Comparison of ENCODE assay signal across 8 cellular contexts in the genomic region with DNA sequence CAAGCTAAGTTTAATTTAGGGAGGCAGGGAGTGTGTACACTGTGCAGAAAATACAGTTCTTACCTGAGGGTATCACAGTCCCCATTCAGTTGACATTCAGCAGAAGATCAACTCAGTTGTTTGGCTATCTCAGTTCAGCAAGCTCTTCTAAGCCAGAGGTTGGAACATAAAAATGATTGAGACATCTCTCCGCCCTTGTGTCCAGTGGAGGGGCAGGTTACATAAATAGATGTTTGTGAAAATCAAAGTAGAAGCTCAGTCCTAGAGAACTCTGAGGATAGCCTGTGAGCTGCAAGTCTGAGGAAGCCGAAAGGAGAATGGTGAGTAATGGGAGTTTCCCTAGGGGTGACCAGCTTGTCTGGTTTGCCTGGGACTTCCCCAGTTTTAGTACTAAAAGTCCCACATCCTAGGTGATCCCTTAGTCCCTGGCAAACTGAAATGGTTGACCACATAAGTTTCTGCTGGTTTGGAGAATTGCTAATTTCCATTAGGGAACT.
DNase-seq lines count a peak whose midpoint lies in the region; ATAC-seq and TF ChIP-seq lines count a peak whose summit lies in the region.

No MANE protein-coding gene starts in this region.

- peak; percentile 97 for ATAC-seq in GM19025 (IDR thresholded peaks at IDR 0.05; ENCODE audit: low read depth, unreplicated experiment)
- peak; percentile 95 for ATAC-seq in HG03066 (IDR thresholded peaks at IDR 0.05; ENCODE audit: low read depth, unreplicated experiment)

- H3K9me3 ChIP-seq in esophagus muscularis mucosa = no peaks in the 10 kb centered on the region

- no peak for TF ChIP-seq POLR2A in esophagus muscularis mucosa (IDR thresholded peaks at IDR 0.05; ENCODE audit: low read depth)

- no peak overlapping the region for H3K27ac ChIP-seq in esophagus muscularis mucosa (replicated peaks in 1 of 4)

- DNase-seq in AG09309 (ENCODE audit: low read depth) (peak; percentile 24), choroid plexus epithelial cell (ENCODE audit: low read depth) (peak; percentile 70), esophagus muscularis mucosa (ENCODE audit: extremely low spot score) (no peak), GF-D8 (lab: John Stamatoyannopoulos, UW) (no peak), NCI-H1436 (lab: John Stamatoyannopoulos, UW) (no peak), OCI-M1 (lab: John Stamatoyannopoulos, UW) (no peak)

- TF ChIP-seq CTCF in AG09309 (IDR thresholded peaks at IDR 0.05; ENCODE audit: control insufficient read depth, insufficient read depth, low read depth, low read length, missing control alignments) (no peak), choroid plexus epithelial cell (conservative IDR thresholded peaks at IDR 0.05; ENCODE audit: low read depth, low read length) (no peak), esophagus muscularis mucosa (IDR thresholded peaks at IDR 0.05) (no peak)

- no peaks in the 10 kb centered on the region for H3K36me3 ChIP-seq in esophagus muscularis mucosa

- WGBS in esophagus muscularis mucosa = 64% methylated on average over 2 of the region's 2 CpGs

- H3K4me3 ChIP-seq in AG09309 (ENCODE audit: control insufficient read depth, low read depth, low read length) (no peak overlapping the region), choroid plexus epithelial cell (ENCODE audit: low read depth, low read length) (no peak overlapping the region), esophagus muscularis mucosa (no peak overlapping the region)

- intact Hi-C loops in esophagus muscularis mucosa (cut with DNase I) = no loop called here

- no peak for TF ChIP-seq EP300 in esophagus muscularis mucosa (IDR thresholded peaks at IDR 0.05)

- H3K4me1 ChIP-seq in esophagus muscularis mucosa = no peaks in the 10 kb centered on the region

- H3K27me3 ChIP-seq in esophagus muscularis mucosa = no peaks in the 10 kb centered on the region

Comparison
In these comparisons a context has a peak if more than half of its experiments do, and no peak if none do; other contexts are left out.
1. DNase-seq: peak in AG09309 (single experiment) and choroid plexus epithelial cell (single experiment); none in esophagus muscularis mucosa (single experiment), GF-D8 (single experiment), NCI-H1436 (single experiment) and OCI-M1 (single experiment).